16 cellular contexts compared by ENCODE assay signal in genomic region chr7:86975914-86976313, GRCh38.
"Had no signal": no experiment of that assay in that cellular context is flagged by ENCODE, and none has a peak within 500 bp of the region (broad histone marks: within the 10 kb centered on the region; RNA-seq: fewer than 3 reads in every experiment).

No MANE protein-coding gene starts in this region.

- H3K27ac ChIP-seq: esophagus squamous epithelium, left lung, right lobe of liver, testis, upper lobe of right lung had no signal

- H3K9me3 Mint-ChIP-seq: activated CD4-positive, alpha-beta T cell treated with anti-CD3 and anti-CD28 coated beads, Interleukin-2, amount 10 ng/mL, durations not matched to agents 24 days and 14 days; stimulated activated naive CD8-positive, alpha-beta T cell treated with anti-CD3 and anti-CD28 coated beads, Interleukin-15, Interleukin-2, amounts not matched to agents 100 ng/mL and 50 ng/mL, for 24 hours had no signal

- H3K36me3 ChIP-seq: esophagus squamous epithelium, left lung, right lobe of liver, upper lobe of right lung had no signal

- H3K27me3 ChIP-seq: esophagus squamous epithelium, left lung, right lobe of liver, testis, upper lobe of right lung had no signal

- H3K4me1 ChIP-seq: esophagus squamous epithelium, left lung, right lobe of liver, testis, upper lobe of right lung had no signal

- H3K27me3 Mint-ChIP-seq: stimulated activated naive CD8-positive, alpha-beta T cell treated with anti-CD3 and anti-CD28 coated beads, Interleukin-15, Interleukin-2, amounts not matched to agents 100 ng/mL and 50 ng/mL, for 24 hours had no signal

- H3K27ac Mint-ChIP-seq: activated CD4-positive, alpha-beta T cell treated with anti-CD3 and anti-CD28 coated beads, Interleukin-2, amount 10 ng/mL, durations not matched to agents 24 days and 14 days; stimulated activated naive CD8-positive, alpha-beta T cell treated with anti-CD3 and anti-CD28 coated beads, Interleukin-15, Interleukin-2, amounts not matched to agents 100 ng/mL and 50 ng/mL, for 24 hours had no signal

- H3K9me3 ChIP-seq: esophagus squamous epithelium, left lung, right lobe of liver, testis, upper lobe of right lung had no signal

- ATAC-seq: left lung, right lobe of liver, upper lobe of right lung had no signal

- H3K4me3 Mint-ChIP-seq: activated CD4-positive, alpha-beta T cell treated with anti-CD3 and anti-CD28 coated beads, Interleukin-2, amount 10 ng/mL, durations not matched to agents 24 days and 14 days; naive B cell; stimulated activated naive CD8-positive, alpha-beta T cell treated with anti-CD3 and anti-CD28 coated beads, Interleukin-15, Interleukin-2, amounts not matched to agents 100 ng/mL and 50 ng/mL, for 24 hours had no signal

- DNase-seq: activated CD4-positive, alpha-beta T cell treated with anti-CD3 and anti-CD28 coated beads, Interleukin-2, amount 10 ng/mL, durations not matched to agents 24 days and 14 days; activated CD4-positive, CD25-positive, alpha-beta regulatory T cell; activated CD8-positive, alpha-beta memory T cell treated with anti-CD3 and anti-CD28 coated beads, Interleukin-2, amount 50 U/mL, for 48 hours; esophagus squamous epithelium; glutamatergic neuron; hypothalamus; kidney; left lung; mammary epithelial cell; naive B cell; nucleus accumbens; right lobe of liver; SW 1271; testis; upper lobe of right lung had no signal

- H3K4me3 ChIP-seq: esophagus squamous epithelium, left lung, right lobe of liver, testis, upper lobe of right lung had no signal
